2 cellular contexts compared by ENCODE assay signal in the genomic region with DNA sequence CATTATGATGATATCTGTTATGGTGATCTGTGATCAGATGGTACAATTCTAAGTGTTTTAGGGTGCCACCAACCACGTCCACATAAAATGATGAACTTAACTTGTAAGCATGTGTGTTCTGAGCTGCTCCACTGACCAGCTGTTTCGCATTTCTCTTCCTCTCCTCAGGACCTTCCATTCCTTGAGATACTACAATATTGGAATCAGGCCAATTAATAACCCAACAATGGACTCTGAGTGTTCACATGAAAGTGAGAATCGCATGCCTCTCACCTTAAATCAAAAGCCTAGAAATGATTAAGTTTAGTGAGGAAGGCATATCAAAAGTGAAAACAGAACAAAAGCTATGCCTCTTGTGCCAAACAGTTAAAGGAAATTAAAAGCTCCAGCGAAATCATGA.
TF ChIP-seq lines count a peak whose summit lies in the region.

No MANE protein-coding gene starts in this region.

TF ChIP-seq in HepG2, 621 proteins besides CTCF, POLR2A, EP300 and RAD21:
- TF ChIP-seq KLF16 (CRISPR knock-in tag; IDR thresholded peaks at IDR 0.05) (no peak), POLR2G (IDR thresholded peaks at IDR 0.05; ENCODE audit: low read depth, low read length) (0 out of 2 replicates have a peak, but pooled peaks have one; percentile 22)

TF ChIP-seq in GM12878, 131 proteins besides CTCF, POLR2A, EP300 and RAD21:
- TF ChIP-seq CHD4 (IDR thresholded peaks at IDR 0.05) (no peak), SMAD1 (IDR thresholded peaks at IDR 0.05; ENCODE audit: low read depth, partially characterized antibody) (peak; percentile 51)
